Comparison of ENCODE assay signal across 27 cellular contexts in the genomic region with DNA sequence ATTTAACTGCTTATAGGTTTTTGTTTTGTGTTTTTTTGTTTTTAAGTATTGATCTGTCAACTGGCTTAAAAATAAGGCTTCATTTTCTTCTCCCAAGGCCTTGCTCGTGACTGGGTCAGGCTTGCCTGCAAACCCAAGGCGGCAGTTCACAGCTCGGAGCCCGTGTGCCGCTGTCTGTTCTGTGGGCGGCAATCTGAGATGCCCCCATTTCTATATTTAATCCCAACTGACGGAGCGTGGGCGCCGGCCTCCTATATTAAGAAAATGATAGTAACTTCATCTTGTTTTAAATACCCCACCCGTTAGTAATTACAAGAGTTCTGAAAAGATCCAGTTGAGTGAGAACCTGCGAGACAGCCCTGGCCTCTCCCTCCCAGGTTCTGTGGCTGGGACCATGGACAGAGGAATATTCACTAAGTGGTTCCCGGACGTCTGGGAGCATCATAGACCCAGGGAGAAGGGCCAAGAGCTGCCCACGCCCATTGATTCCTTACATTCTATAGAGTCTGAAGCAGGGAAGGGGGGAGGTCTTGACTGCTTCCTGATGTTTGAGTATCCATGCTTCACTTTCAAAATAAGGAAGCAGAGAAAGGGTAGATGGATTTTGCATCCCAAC. TPM values are rescaled to one million over a fixed set of nuclear protein-coding genes. Genes with fewer than 3 reads are reported as not detected.
DNase-seq lines count a peak whose midpoint lies in the region; ATAC-seq, FAIRE-seq and TF ChIP-seq lines count a peak whose summit lies in the region.
"Had no signal": no experiment of that assay in that cellular context is flagged by ENCODE, and none has a peak within 500 bp of the region (broad histone marks: within the 10 kb centered on the region; RNA-seq: fewer than 3 reads in every experiment).

No MANE protein-coding gene starts in this region.

- DNase-seq in MCF 10A (ENCODE audit: unreplicated experiment) (no peak), breast epithelium (ENCODE audit: low spot score in 2 of 2) (no peak), astrocyte (ENCODE audit: low read depth) (peak; percentile 43), middle frontal gyrus (ENCODE audit: extremely low spot score, low spot score) (peak; percentile 6), Peyer's patch (no peak), NCI-H345 (lab: John Stamatoyannopoulos, UW) (no peak), NCI-H2196 treated with DMSO at 0.1 percent for 48 hours (lab: John Stamatoyannopoulos, UW; ENCODE audit: unreplicated experiment) (no peak)
- DNase-seq: Caco-2; CD4-positive, alpha-beta T cell; DMS153; GF-D8; MM.1S; NCI-H1092; NCI-H146; NCI-H2029 treated with DMSO at 0.1 percent for 48 hours; NCI-H2171; NCI-H510A; NCI-H748 treated with DMSO at 0.1 percent for 48 hours; SIG-M5 had no signal

- H3K9ac ChIP-seq in astrocyte (ENCODE audit: low read length) = no peak overlapping the region

- H3K36me3 Mint-ChIP-seq in MCF 10A (ENCODE audit: insufficient read depth, unreplicated experiment) = peaks cover 22% of the 10 kb centered on the region
- peaks cover 41% of the 10 kb centered on the region for H3K36me3 Mint-ChIP-seq in astrocyte (ENCODE audit: low read depth, unreplicated experiment)

- H3K4me3 ChIP-seq in breast epithelium = no peak overlapping the region
- no peak overlapping the region for H3K4me3 ChIP-seq in astrocyte (ENCODE audit: insufficient read depth, low read depth, low read length)
- no peak overlapping the region for H3K4me3 ChIP-seq in Peyer's patch

- ATAC-seq in HG02852 (IDR thresholded peaks at IDR 0.05; ENCODE audit: unreplicated experiment) = no peak
- ATAC-seq: HepG2 had no signal

- H3K9me3 ChIP-seq in breast epithelium (no peaks in the 10 kb centered on the region), astrocyte (ENCODE audit: insufficient read depth, low read depth, low read length) (no peaks in the 10 kb centered on the region), Peyer's patch (no peaks in the 10 kb centered on the region)
- H3K9me3 ChIP-seq: Caco-2 had no signal

- H3K4me1 Mint-ChIP-seq in MCF 10A (ENCODE audit: insufficient read depth, unreplicated experiment) (peaks cover 47% of the 10 kb centered on the region), astrocyte (ENCODE audit: low read depth, unreplicated experiment) (peaks cover 3% of the 10 kb centered on the region)
- H3K4me1 Mint-ChIP-seq: B cell had no signal

- H3K4me1 ChIP-seq in breast epithelium (no peaks in the 10 kb centered on the region), astrocyte (ENCODE audit: insufficient read depth, low read length) (peaks cover 24% of the 10 kb centered on the region), Peyer's patch (no peaks in the 10 kb centered on the region)
- H3K4me1 ChIP-seq: Caco-2 had no signal

- TF ChIP-seq POLR2A in breast epithelium (IDR thresholded peaks at IDR 0.05) = no peak
- no peak for TF ChIP-seq POLR2A in Peyer's patch (IDR thresholded peaks at IDR 0.05)

- H3K27ac Mint-ChIP-seq in MCF 10A (ENCODE audit: low read depth, unreplicated experiment) (peak overlapping the region; percentile 25), astrocyte (ENCODE audit: unreplicated experiment) (no peak overlapping the region)
- H3K27ac Mint-ChIP-seq: B cell; CD4-positive, alpha-beta T cell had no signal

- H3K27me3 Mint-ChIP-seq in MCF 10A (ENCODE audit: insufficient read depth, unreplicated experiment) (no peaks in the 10 kb centered on the region), astrocyte (ENCODE audit: low read depth, unreplicated experiment) (no peaks in the 10 kb centered on the region)
- H3K27me3 Mint-ChIP-seq: B cell; CD4-positive, alpha-beta T cell had no signal

- TF ChIP-seq CTCF in MCF 10A (IDR thresholded peaks at IDR 0.05; ENCODE audit: unreplicated experiment) (no peak), breast epithelium (IDR thresholded peaks at IDR 0.05) (no peak), astrocyte (IDR thresholded peaks at IDR 0.05; ENCODE audit: insufficient read depth, low read depth, low read length) (no peak), Peyer's patch (IDR thresholded peaks at IDR 0.05) (no peak)

- CTCF ChIA-PET in MCF 10A (lab: Yijun Ruan, JAX) = no interaction called here

- FAIRE-seq in astrocyte (lab: Jason Lieb, UNC) = no peak
- FAIRE-seq: HepG2 had no signal

- POLR2A ChIA-PET in MCF 10A (lab: Yijun Ruan, JAX) = interaction anchor here (0.8 kb wide), 1 partner anchor 17 kb away, joined by 3 read pairs; no protein-coding TSS in a partner anchor

- H3K9me3 Mint-ChIP-seq in MCF 10A (ENCODE audit: unreplicated experiment) = peaks cover 6% of the 10 kb centered on the region
- H3K9me3 Mint-ChIP-seq in astrocyte (ENCODE audit: unreplicated experiment) = peaks cover under 1% of the 10 kb centered on the region
- H3K9me3 Mint-ChIP-seq: CD4-positive, alpha-beta T cell had no signal

- H3K36me3 ChIP-seq in breast epithelium (no peaks in the 10 kb centered on the region), astrocyte (ENCODE audit: insufficient read depth, low read length) (no peaks in the 10 kb centered on the region), Peyer's patch (no peaks in the 10 kb centered on the region)

- H3K27me3 ChIP-seq in breast epithelium (no peaks in the 10 kb centered on the region), astrocyte (ENCODE audit: insufficient read depth, low read length) (no peaks in the 10 kb centered on the region), Peyer's patch (no peaks in the 10 kb centered on the region)

- no peak overlapping the region for H2AFZ ChIP-seq in astrocyte (ENCODE audit: low read depth, low read length)

- H3K4me3 Mint-ChIP-seq in MCF 10A (ENCODE audit: unreplicated experiment) (no peak overlapping the region), astrocyte (ENCODE audit: unreplicated experiment) (no peak overlapping the region)
- H3K4me3 Mint-ChIP-seq: B cell; CD4-positive, alpha-beta T cell had no signal

- no TSS peak for BruUV-seq in MCF 10A (replicated peaks; lab: Mats Ljungman, UMichigan)

- intact Hi-C loops in MCF 10A (cut with micrococcal nuclease) (no loop called here), breast epithelium (cut with DNase I; ENCODE audit: low total_unique reads) (no loop called here)

- H3K27ac ChIP-seq in breast epithelium (no peak overlapping the region), astrocyte (ENCODE audit: low read depth, low read length) (no peak overlapping the region), Peyer's patch (no peak overlapping the region)

- no peak overlapping the region for H3K4me2 ChIP-seq in astrocyte (ENCODE audit: low read length)

- peaks cover 4% of the 10 kb centered on the region for H4K20me1 ChIP-seq in astrocyte (ENCODE audit: insufficient read depth, low read length)

- H3K79me2 ChIP-seq in astrocyte (ENCODE audit: insufficient read depth, low read length) = no peaks in the 10 kb centered on the region

RNA-seq across cellular contexts. Expression of a gene that starts 42.6 kb away (rescaled TPM):
- 4.6 and 5.0 TPM in 2 replicates for total RNA-seq in MCF 10A (2022)
- total RNA-seq in breast epithelium = 10 to 100 TPM in 1 of 3 donors, 1 to 10 TPM in 2; 5.4 to 34.6 (median 6.6) TPM
- 3.0 and 3.7 TPM in 2 replicates for total RNA-seq in astrocyte
- total RNA-seq in Peyer's patch = 100 to 1,000 TPM in 3 of 4 donors, 1 to 10 TPM in 1; 3.3 to 162 (median 121) TPM
- total RNA-seq: OCI-LY7 had no signal

RNA-seq across cellular contexts. Expression of a gene that starts 59.5 kb away (rescaled TPM):
- total RNA-seq in MCF 10A (2022) = not detected in 2 replicates
- not detected for total RNA-seq in breast epithelium
- not detected in 2 replicates for total RNA-seq in astrocyte
- not detected for total RNA-seq in Peyer's patch
- total RNA-seq: A172; B cell; Caco-2; CD4-positive, alpha-beta T cell; Daoy; H4; HepG2; OCI-LY7; RPMI7951 had no signal

Comparison
In these comparisons a context has a peak if more than half of its experiments do, and no peak if none do; other contexts are left out.
1. DNase-seq: peak in astrocyte (single experiment) and middle frontal gyrus (single experiment); none in MCF 10A (single experiment), breast epithelium (0 of 2), Peyer's patch (0 of 3), NCI-H345 (single experiment) and NCI-H2196 treated with DMSO at 0.1 percent for 48 hours (single experiment).